Comparison of ENCODE assay signal across 17 cellular contexts in the genomic region with DNA sequence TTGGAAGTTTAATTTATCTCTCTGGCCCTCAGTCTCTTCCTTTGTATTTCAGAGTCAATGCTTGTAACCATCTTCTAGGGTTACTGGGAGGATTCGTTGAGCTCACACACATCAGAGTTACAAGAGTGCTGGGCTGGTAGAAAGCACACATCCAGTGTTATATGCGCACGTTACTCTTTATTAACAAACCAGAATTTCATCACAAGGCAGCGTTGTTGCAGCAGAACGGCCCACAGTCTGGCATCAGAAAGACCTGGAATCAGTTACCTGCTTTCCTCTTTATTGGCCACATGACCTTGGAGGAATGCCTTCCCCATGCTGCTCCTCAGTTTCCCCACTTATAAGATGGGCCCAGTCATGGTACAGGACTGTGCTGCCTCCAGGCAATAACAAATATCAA.
"Had no signal": no experiment of that assay in that cellular context is flagged by ENCODE, and none has a peak within 500 bp of the region (broad histone marks: within the 10 kb centered on the region; RNA-seq: fewer than 3 reads in every experiment).

No MANE protein-coding gene starts in this region.

- DNase-seq: effector memory CD8-positive, alpha-beta T cell; glutamatergic neuron; islet precursor cell; left lung; lower lobe of right lung; stimulated activated CD4-positive, alpha-beta T cell treated with anti-CD3 and anti-CD28 coated beads, Interleukin-2, amount 100 ng/mL, for 48 hours; stimulated activated naive CD4-positive, alpha-beta T cell treated with Interleukin-2 at 50 U/mL for 16 hours had no signal

- H3K27me3 ChIP-seq: esophagus muscularis mucosa, gastroesophageal sphincter, left lung had no signal

- ATAC-seq: effector memory CD8-positive, alpha-beta T cell; gastroesophageal sphincter; left lung; lower lobe of right lung; natural killer cell treated with Interleukin-12 subunit alpha and Interleukin-12 subunit beta and Interleukin-15 and Interleukin-18, amount 100 ng/mL, for 72 hours; right cardiac atrium had no signal

- H3K4me3 ChIP-seq: esophagus muscularis mucosa, gastroesophageal sphincter, left lung, lower lobe of right lung, smooth muscle cell had no signal

- H3K4me2 ChIP-seq: smooth muscle cell had no signal

- H3K27ac Mint-ChIP-seq: dendritic cell treated with granulocyte-macrophage colony-stimulating factor and Interleukin-4, amounts not matched to agents 40 ng/mL and 50 ng/mL, for 4 days; memory B cell; mesothelial cell of epicardium; type B pancreatic cell had no signal

- H3K9me3 Mint-ChIP-seq: dendritic cell treated with granulocyte-macrophage colony-stimulating factor and Interleukin-4, amounts not matched to agents 40 ng/mL and 50 ng/mL, for 4 days; effector memory CD8-positive, alpha-beta T cell; mesothelial cell of epicardium; natural killer cell treated with Interleukin-12 subunit alpha and Interleukin-12 subunit beta and Interleukin-15 and Interleukin-18, amount 100 ng/mL, for 72 hours; type B pancreatic cell had no signal

- H3K4me3 Mint-ChIP-seq: dendritic cell treated with granulocyte-macrophage colony-stimulating factor and Interleukin-4, amounts not matched to agents 40 ng/mL and 50 ng/mL, for 4 days; effector memory CD8-positive, alpha-beta T cell; memory B cell; mesothelial cell of epicardium; natural killer cell treated with Interleukin-12 subunit alpha and Interleukin-12 subunit beta and Interleukin-15 and Interleukin-18, amount 100 ng/mL, for 72 hours; type B pancreatic cell had no signal

- H3K9me3 ChIP-seq: esophagus muscularis mucosa, gastroesophageal sphincter, left lung, lower lobe of right lung had no signal

- H3K27me3 Mint-ChIP-seq: dendritic cell treated with granulocyte-macrophage colony-stimulating factor and Interleukin-4, amounts not matched to agents 40 ng/mL and 50 ng/mL, for 4 days; effector memory CD8-positive, alpha-beta T cell; memory B cell; natural killer cell treated with Interleukin-12 subunit alpha and Interleukin-12 subunit beta and Interleukin-15 and Interleukin-18, amount 100 ng/mL, for 72 hours; type B pancreatic cell had no signal

- H3K27ac ChIP-seq: epithelial cell of prostate, esophagus muscularis mucosa, gastroesophageal sphincter, left lung, lower lobe of right lung had no signal

- H3K36me3 Mint-ChIP-seq: natural killer cell treated with Interleukin-12 subunit alpha and Interleukin-12 subunit beta and Interleukin-15 and Interleukin-18, amount 100 ng/mL, for 72 hours had no signal
